1 cellular context compared by ENCODE assay signal in the genomic region with DNA sequence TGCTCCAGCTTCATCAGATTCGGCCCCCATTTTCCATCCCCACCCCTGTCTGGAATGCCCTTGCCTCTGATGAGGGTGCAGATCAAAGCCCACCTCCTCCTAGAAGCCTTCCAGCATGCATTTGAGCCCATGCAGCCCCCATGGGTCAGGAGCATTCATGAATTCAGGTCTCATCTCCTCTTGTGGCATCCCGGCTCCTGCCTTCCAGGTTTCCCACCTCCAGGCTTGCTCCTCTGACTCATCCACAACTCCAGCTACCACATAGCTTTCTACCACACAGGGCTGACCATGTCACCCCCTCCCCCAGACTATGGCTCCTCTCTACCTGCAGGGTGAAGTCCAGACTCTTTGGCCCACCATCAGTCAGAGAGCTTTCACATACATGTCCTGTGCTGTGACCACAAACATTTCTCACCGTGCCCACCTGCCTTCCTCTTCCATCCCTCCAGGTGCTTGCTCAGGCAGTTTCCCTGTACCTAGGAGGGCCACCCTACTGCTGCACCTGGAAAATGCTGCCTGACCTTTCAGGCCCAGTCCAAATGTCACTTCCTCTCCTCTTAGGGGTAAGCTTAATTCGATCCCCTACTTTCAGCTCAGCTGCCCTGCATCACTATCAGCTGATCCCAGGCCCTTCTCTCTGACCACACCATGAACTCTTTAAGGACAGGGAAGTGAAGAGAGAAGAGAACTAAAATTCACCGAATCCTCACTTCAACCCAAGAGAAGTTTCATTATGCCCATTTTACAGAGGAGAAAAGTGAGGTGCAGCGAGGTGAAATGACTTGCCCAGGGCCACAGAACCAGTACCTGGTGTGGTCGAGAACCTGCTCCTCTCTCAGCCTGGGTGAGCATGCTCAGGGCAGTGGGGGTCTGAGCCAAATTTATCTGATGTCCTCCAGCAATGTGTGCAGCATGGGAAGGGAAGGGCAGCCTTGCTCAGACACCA.
TF ChIP-seq lines count a peak whose summit lies in the region.

No MANE protein-coding gene starts in this region.

TF ChIP-seq in H1, 55 proteins besides CTCF, POLR2A, EP300 and RAD21 (continued from another document):
- no peak for TF ChIP-seq CBX5 (IDR thresholded peaks at IDR 0.05; ENCODE audit: low read depth, low read length)
- no peak for TF ChIP-seq SAP30 (IDR thresholded peaks at IDR 0.05; ENCODE audit: insufficient read depth, insufficient replicate concordance, low read length)
- no peak for TF ChIP-seq RFX5 (IDR thresholded peaks at IDR 0.05; ENCODE audit: borderline replicate concordance, low read depth, low read length)
